Comparison of ENCODE assay signal across 9 cellular contexts in the genomic region with DNA sequence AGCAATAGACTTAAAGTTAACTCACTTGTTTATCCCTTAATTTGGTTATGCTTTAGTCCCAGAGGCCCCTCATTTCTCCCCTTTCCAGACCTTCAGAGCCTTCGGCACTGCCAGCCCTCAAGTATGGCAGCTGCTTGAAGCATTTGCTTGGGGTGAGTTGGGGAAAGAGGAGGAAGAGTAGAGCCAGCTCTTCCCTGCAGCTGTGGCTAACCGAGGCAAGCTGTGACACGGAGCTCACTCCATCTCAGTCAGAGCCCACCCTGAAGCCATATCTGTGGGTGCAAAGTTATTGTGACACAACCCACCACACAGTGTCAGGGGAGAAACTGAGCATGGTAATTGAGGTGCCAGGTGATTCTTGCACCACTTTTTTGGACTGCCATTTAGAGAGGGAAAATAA.
DNase-seq lines count a peak whose midpoint lies in the region; ATAC-seq and TF ChIP-seq lines count a peak whose summit lies in the region.
"Had no signal": no experiment of that assay in that cellular context is flagged by ENCODE, and none has a peak within 500 bp of the region (broad histone marks: within the 10 kb centered on the region; RNA-seq: fewer than 3 reads in every experiment).

No MANE protein-coding gene starts in this region.

- no peak overlapping the region for H3K4me3 ChIP-seq in adrenal gland

- H3K9me3 Mint-ChIP-seq in memory B cell: no peaks in the 10 kb centered on the region

- H3K4me3 Mint-ChIP-seq in memory B cell: peak overlapping the region; percentile 80

- no peaks in the 10 kb centered on the region for H3K27me3 ChIP-seq in adrenal gland

- peak overlapping the region; percentile 96 for H3K27ac Mint-ChIP-seq in memory B cell

- no peaks in the 10 kb centered on the region for H3K27me3 Mint-ChIP-seq in memory B cell

- intact Hi-C loops in adrenal gland (cut with DNase I): no loop called here

- DNase-seq in adrenal gland (no peak), memory B cell (ENCODE audit: low spot score in 2 of 2) (no peak), substantia nigra (lab: John Stamatoyannopoulos, UW) (no peak), NCI-H2171 (lab: John Stamatoyannopoulos, UW) (no peak)
- DNase-seq: activated T-cell treated with anti-CD3 and anti-CD28 coated beads for 4 hours had no signal

- ATAC-seq in HG03439 (IDR thresholded peaks at IDR 0.05; ENCODE audit: unreplicated experiment) (peak; percentile 2), memory B cell (ENCODE audit: low read depth) (no peak), GM18520 (IDR thresholded peaks at IDR 0.05; ENCODE audit: unreplicated experiment) (no peak), GM19035 (IDR thresholded peaks at IDR 0.05; ENCODE audit: unreplicated experiment) (no peak), GM21367 (IDR thresholded peaks at IDR 0.05; ENCODE audit: unreplicated experiment) (no peak)

- peaks cover 9 to 35% of the 10 kb centered on the region in 2 donors for H3K4me1 ChIP-seq in adrenal gland (replicated peaks in 1 of 2)

- H3K4me1 Mint-ChIP-seq in memory B cell: peaks cover 41% of the 10 kb centered on the region

- 90 to 97% (median 94%) methylated on average over 3 of the region's 3 CpGs for WGBS in adrenal gland, 4 donors

- H3K27ac ChIP-seq in adrenal gland (peak overlapping the region in 4 of 5 donors; percentile 36 to 75 (median 40)), substantia nigra (ENCODE audit: low read depth, low read length, poor library complexity, severe bottlenecking) (peak overlapping the region; percentile 36)

- no peak for TF ChIP-seq POLR2A in adrenal gland (IDR thresholded peaks at IDR 0.05)

- no peaks in the 10 kb centered on the region for H3K9me3 ChIP-seq in adrenal gland (replicated peaks in 1 of 3)

- H3K36me3 ChIP-seq in adrenal gland (replicated peaks in 1 of 2): no peaks in the 10 kb centered on the region

- no peaks in the 10 kb centered on the region for H3K36me3 Mint-ChIP-seq in memory B cell

- no peak for TF ChIP-seq CTCF in adrenal gland (IDR thresholded peaks at IDR 0.05)
